In genomic region chr3:25471081-25471768, GRCh38 we compare ENCODE assay signal across 1 cellular context.
TF ChIP-seq lines count a peak whose summit lies in the region.

No MANE protein-coding gene starts in this region.

TF ChIP-seq in IMR-90, 13 proteins besides CTCF, POLR2A, EP300 and RAD21 (continued from another document):
- TF ChIP-seq USF2 (IDR thresholded peaks at IDR 0.05; ENCODE audit: low read depth, low read length) = no peak
